15 cellular contexts compared by ENCODE assay signal in the genomic region with DNA sequence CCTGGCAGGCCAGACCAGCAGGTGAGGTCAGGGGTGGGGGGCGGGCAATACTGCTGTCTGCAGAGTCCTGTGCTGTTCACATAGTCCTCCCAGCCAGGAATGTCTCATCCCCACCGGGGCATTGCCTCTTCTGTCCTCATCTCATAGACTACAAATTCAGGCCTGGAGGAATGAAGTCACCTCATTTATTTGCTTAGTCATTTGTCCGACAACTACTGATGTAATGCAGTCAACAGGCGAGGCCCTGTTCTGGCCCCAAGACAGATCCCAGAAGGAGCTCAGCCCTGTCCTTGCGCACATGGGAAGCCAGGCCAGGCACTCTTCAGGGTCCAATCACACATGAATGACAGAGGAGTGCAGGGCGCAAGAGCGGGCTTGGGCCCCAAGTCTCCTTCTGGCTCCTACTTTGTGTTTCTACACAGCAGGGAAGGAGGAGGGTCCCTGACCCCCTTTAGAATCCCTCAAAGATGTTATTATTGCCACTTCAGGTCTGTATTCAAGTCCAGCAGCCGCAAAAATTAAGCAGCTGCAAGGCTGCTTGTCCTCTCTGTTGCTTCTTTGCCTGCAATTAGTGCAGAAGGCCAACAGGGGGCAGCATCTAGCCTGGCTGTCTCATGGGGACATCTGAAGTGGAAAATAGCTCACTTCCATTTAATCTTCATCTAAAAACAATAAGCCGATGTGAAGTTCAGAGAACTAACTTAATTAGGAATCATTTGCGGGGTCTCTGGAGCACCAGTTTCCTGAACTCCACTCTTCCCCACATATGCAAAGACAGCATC. TPM values are rescaled to one million over a fixed set of nuclear protein-coding genes. Genes with fewer than 3 reads are reported as not detected.
DNase-seq lines count a peak whose midpoint lies in the region; ATAC-seq and TF ChIP-seq lines count a peak whose summit lies in the region.
"Had no signal": no experiment of that assay in that cellular context is flagged by ENCODE, and none has a peak within 500 bp of the region (broad histone marks: within the 10 kb centered on the region; RNA-seq: fewer than 3 reads in every experiment).

No MANE protein-coding gene starts in this region.

- H3K9me3 ChIP-seq in HEK293 (ENCODE audit: control insufficient read depth, insufficient read depth, low read depth, low read length) = no peaks in the 10 kb centered on the region
- peaks cover 0 to 4% of the 10 kb centered on the region in 2 donors for H3K9me3 ChIP-seq in CD4-positive, alpha-beta memory T cell (ENCODE audit: control insufficient read depth in 1 of 2, low read length in 2 of 2)
- H3K9me3 ChIP-seq in psoas muscle = peaks cover 6% of the 10 kb centered on the region

- H3K4me3 Mint-ChIP-seq in CD14-positive monocyte (peak overlapping the region in 1 of 2 donors; percentile 35), WTC11 (no peak overlapping the region)
- no peak overlapping the region for H3K4me3 Mint-ChIP-seq in CD4-positive, alpha-beta memory T cell
- H3K4me3 Mint-ChIP-seq: activated CD4-positive, alpha-beta T cell treated with anti-CD3 and anti-CD28 coated beads, Interleukin-2, amount 10 ng/mL, durations not matched to agents 7 days and 5 days; central memory CD8-positive, alpha-beta T cell had no signal

- H3K4me3 ChIP-seq in HEK293 (ENCODE audit: low read depth, low read length) = no peak overlapping the region
- no peak overlapping the region for H3K4me3 ChIP-seq in kidney epithelial cell (ENCODE audit: low read depth, low read length)
- no peak overlapping the region for H3K4me3 ChIP-seq in CD4-positive, alpha-beta memory T cell (ENCODE audit: low read length in 2 of 2)
- no peak overlapping the region for H3K4me3 ChIP-seq in psoas muscle
- H3K4me3 ChIP-seq: right atrium auricular region had no signal

- H3K4me1 ChIP-seq in HEK293 (ENCODE audit: control insufficient read depth, insufficient read depth, low read length) (no peaks in the 10 kb centered on the region), psoas muscle (no peaks in the 10 kb centered on the region)
- H3K4me1 ChIP-seq in CD4-positive, alpha-beta memory T cell (ENCODE audit: insufficient read depth, low read length) = no peaks in the 10 kb centered on the region

- peaks cover 4 to 11% (median 8%) of the 10 kb centered on the region in 7 donors for H3K9me3 Mint-ChIP-seq in CD14-positive monocyte
- peaks cover 7% of the 10 kb centered on the region; the same call in 1 of the 2 replicates for H3K9me3 Mint-ChIP-seq in WTC11
- H3K9me3 Mint-ChIP-seq in CD4-positive, alpha-beta memory T cell = peaks cover 0 to 11% (median 4%) of the 10 kb centered on the region in 8 donors
- H3K9me3 Mint-ChIP-seq: activated CD4-positive, alpha-beta T cell treated with anti-CD3 and anti-CD28 coated beads, Interleukin-2, amount 10 ng/mL, durations not matched to agents 7 days and 5 days; central memory CD8-positive, alpha-beta T cell had no signal

- intact Hi-C loops in CD14-positive monocyte (cut with micrococcal nuclease) = no loop called here
- intact Hi-C loops in CD4-positive, alpha-beta memory T cell (cut with micrococcal nuclease) = no loop called here
- intact Hi-C loops in psoas muscle (cut with DNase I) = no loop called here

- H3K27me3 Mint-ChIP-seq in CD14-positive monocyte (ENCODE audit: low read depth in 3 of 3) (peaks cover 57 to 76% (median 59%) of the 10 kb centered on the region in 3 donors), WTC11 (ENCODE audit: low read depth) (peaks cover 97% of the 10 kb centered on the region)
- peaks cover 28 to 29% of the 10 kb centered on the region in 2 donors for H3K27me3 Mint-ChIP-seq in CD4-positive, alpha-beta memory T cell

- 84 to 87% (median 85%) methylated on average over 10 of the region's 10 CpGs for WGBS in psoas muscle, 3 donors

- TF ChIP-seq CTCF in CD14-positive monocyte (IDR thresholded peaks at IDR 0.05) (peak; percentile 28), HEK293 (tag by site-specific recombination; IDR thresholded peaks at IDR 0.05) (no peak), WTC11 (IDR thresholded peaks at IDR 0.05) (peak; percentile 60), kidney epithelial cell (IDR thresholded peaks at IDR 0.05; ENCODE audit: insufficient read depth, low read length, poor library complexity, severe bottlenecking) (peak; percentile 26), psoas muscle (IDR thresholded peaks at IDR 0.05) (no peak), GM20000 (IDR thresholded peaks at IDR 0.05; ENCODE audit: extremely low read depth, missing control alignments) (no peak)

- DNase-seq in CD14-positive monocyte (ENCODE audit: low spot score) (no peak), WTC11 (ENCODE audit: low spot score) (no peak), kidney epithelial cell (ENCODE audit: low read depth) (no peak), psoas muscle (no peak), GM20000 (ENCODE audit: low spot score) (no peak), ecto neural progenitor cell (ENCODE audit: low spot score) (no peak)
- no peak for DNase-seq in CD4-positive, alpha-beta memory T cell
- DNase-seq: activated CD4-positive, alpha-beta T cell treated with anti-CD3 and anti-CD28 coated beads, Interleukin-2, amount 10 ng/mL, durations not matched to agents 7 days and 5 days; activated effector memory CD4-positive, alpha-beta T cell treated with anti-CD3 and anti-CD28 coated beads, Interleukin-2, amount 50 U/mL, for 16 hours; NCI-H2081 treated with DMSO at 0.1 percent for 48 hours had no signal

- POLR2A ChIA-PET in HEK293 (lab: Yijun Ruan, JAX) = no interaction called here
- POLR2A ChIA-PET in WTC11 (lab: Charles Lee) = no interaction called here
- POLR2A ChIA-PET in CD4-positive, alpha-beta memory T cell (lab: Charles Lee; ENCODE audit: partially characterized antibody) = no interaction called here

- H3K27ac ChIP-seq in HEK293 (ENCODE audit: extremely low read depth, low read depth, low read length) (no peak overlapping the region), psoas muscle (no peak overlapping the region)
- H3K27ac ChIP-seq in CD4-positive, alpha-beta memory T cell (ENCODE audit: low read depth, low read length) = no peak overlapping the region
- H3K27ac ChIP-seq: right atrium auricular region had no signal

- CTCF ChIA-PET in HEK293 (lab: Yijun Ruan, JAX) (interaction anchor here (0.5 to 1.7 kb wide), 12 partner anchors 9 to 250 kb away, joined by 3 to 7 read pairs (median 3); no protein-coding TSS in a partner anchor), WTC11 (lab: Charles Lee) (interaction anchor here (0.5 to 4.1 kb wide), 21 partner anchors 8 to 1390 kb away, joined by 3 to 27 read pairs (median 5); partner anchors contain the start of genes CPZ and HMX1)
- CTCF ChIA-PET in CD4-positive, alpha-beta memory T cell (lab: Charles Lee; ENCODE audit: partially characterized antibody) = no interaction called here

- H3K36me3 ChIP-seq in HEK293 (ENCODE audit: control insufficient read depth in 2 of 2, insufficient read depth in 1 of 2, low read length in 2 of 2) (no peaks in the 10 kb centered on the region), kidney epithelial cell (ENCODE audit: control insufficient read depth, insufficient read depth, low read length) (no peaks in the 10 kb centered on the region), psoas muscle (ENCODE audit: insufficient read depth in 1 of 2, low read depth in 1 of 2) (no peaks in the 10 kb centered on the region)
- no peaks in the 10 kb centered on the region for H3K36me3 ChIP-seq in CD4-positive, alpha-beta memory T cell (ENCODE audit: insufficient read depth, low read length)
- H3K36me3 ChIP-seq: right atrium auricular region had no signal

- H3K4me1 Mint-ChIP-seq in CD14-positive monocyte = no peaks in the 10 kb centered on the region
- H3K4me1 Mint-ChIP-seq in WTC11 = peaks cover 19% of the 10 kb centered on the region
- H3K4me1 Mint-ChIP-seq in CD4-positive, alpha-beta memory T cell = peaks cover 0 to 1% (median under 1%) of the 10 kb centered on the region in 4 donors
- H3K4me1 Mint-ChIP-seq: activated CD4-positive, alpha-beta T cell treated with anti-CD3 and anti-CD28 coated beads, Interleukin-2, amount 10 ng/mL, durations not matched to agents 7 days and 5 days; central memory CD8-positive, alpha-beta T cell had no signal

- H3K27ac Mint-ChIP-seq in CD14-positive monocyte (no peak overlapping the region), WTC11 (no peak overlapping the region)
- H3K27ac Mint-ChIP-seq in CD4-positive, alpha-beta memory T cell = no peak overlapping the region
- H3K27ac Mint-ChIP-seq: activated CD4-positive, alpha-beta T cell treated with anti-CD3 and anti-CD28 coated beads, Interleukin-2, amount 10 ng/mL, durations not matched to agents 7 days and 5 days had no signal

- H3K36me3 Mint-ChIP-seq in CD14-positive monocyte (no peaks in the 10 kb centered on the region), WTC11 (no peaks in the 10 kb centered on the region)
- H3K36me3 Mint-ChIP-seq in CD4-positive, alpha-beta memory T cell = no peaks in the 10 kb centered on the region

- H3K27me3 ChIP-seq in kidney epithelial cell (ENCODE audit: control insufficient read depth, insufficient read depth, low read length) = peaks cover 46% of the 10 kb centered on the region
- H3K27me3 ChIP-seq in CD4-positive, alpha-beta memory T cell (ENCODE audit: insufficient read depth, low read length) = no peaks in the 10 kb centered on the region
- peaks cover 0 to 58% (median 13%) of the 10 kb centered on the region in 3 donors for H3K27me3 ChIP-seq in psoas muscle (ENCODE audit: insufficient read depth in 3 of 3, low read length in 2 of 3)

- no peak for ATAC-seq in WTC11
- ATAC-seq in psoas muscle = no peak
- ATAC-seq: esophagus mucosa had no signal

TF ChIP-seq in HEK293, 187 proteins besides CTCF, POLR2A, EP300 and RAD21:
- TF ChIP-seq ZNF324 (tag by site-specific recombination; IDR thresholded peaks at IDR 0.05) = no peak
- peak; percentile 89 for TF ChIP-seq SCRT2 (tag by site-specific recombination; IDR thresholded peaks at IDR 0.05)

TF ChIP-seq in WTC11, 78 proteins besides CTCF, POLR2A, EP300 and RAD21 (continues in another document):
- no peak for TF ChIP-seq SMAD3 (CRISPR knock-in tag; IDR thresholded peaks at IDR 0.05; ENCODE audit: borderline replicate concordance)
- TF ChIP-seq EMX1 (CRISPR knock-in tag; IDR thresholded peaks at IDR 0.05) = no peak
- no peak for TF ChIP-seq IRF2 (CRISPR knock-in tag; IDR thresholded peaks at IDR 0.05; ENCODE audit: borderline replicate concordance, low read depth)
- no peak for TF ChIP-seq ZNF138 (CRISPR knock-in tag; conservative IDR thresholded peaks at IDR 0.05)

RNA-seq across cellular contexts. Expression of gene HMX1, which starts 15.2 kb away (rescaled TPM):
- polyA plus RNA-seq in CD14-positive monocyte (not detected), psoas muscle (not detected)
- total RNA-seq in WTC11 (2021) (6.9 to 10.0 TPM (median 7.8 TPM) in 3 replicates), kidney epithelial cell (0.48 TPM in 1 of 2 replicates, not detected in the other), psoas muscle (not detected)
- not detected for total RNA-seq in CD4-positive, alpha-beta memory T cell
- polyA plus RNA-seq in CD4-positive, alpha-beta memory T cell = not detected
- total RNA-seq: activated CD4-positive, alpha-beta T cell treated with anti-CD3 and anti-CD28 coated beads, Interleukin-2, amount 10 ng/mL, durations not matched to agents 7 days and 5 days; esophagus mucosa; right atrium auricular region; subcutaneous adipose tissue had no signal

Comparison
In these comparisons a context has a peak if more than half of its experiments do, and no peak if none do; other contexts are left out.
1. CTCF ChIP-seq: peak in CD14-positive monocyte (single experiment), WTC11 (single experiment) and kidney epithelial cell (single experiment); none in HEK293 (single experiment), psoas muscle (single experiment) and GM20000 (single experiment).